Comparison of ENCODE assay signal across 24 cellular contexts in genomic region chr6:73667798-73668197, GRCh38. TPM values are rescaled to one million over a fixed set of nuclear protein-coding genes. Genes with fewer than 3 reads are reported as not detected.
A peak's percentile ranks its signal among the peaks of the same experiment; 100 is the strongest.
DNase-seq lines count a peak whose midpoint lies in the region; ATAC-seq, FAIRE-seq and TF ChIP-seq lines count a peak whose summit lies in the region.
"Had no signal": no experiment of that assay in that cellular context is flagged by ENCODE, and none has a peak within 500 bp of the region (broad histone marks: within the 10 kb centered on the region; RNA-seq: fewer than 3 reads in every experiment).

No MANE protein-coding gene starts in this region.

- H3K4me1 Mint-ChIP-seq in activated T-cell treated with anti-CD3 and anti-CD28 coated beads, Interleukin-2, amount 50 U/mL, for 72 hours (ENCODE audit: low read depth): peaks cover 27% of the 10 kb centered on the region
- peaks cover 35% of the 10 kb centered on the region for H3K4me1 Mint-ChIP-seq in activated T-helper 2 cell treated with anti-CD3 and anti-CD28 coated beads, Interferon-gamma antibody, Interleukin-2, Interleukin-4, amounts not matched to agents 10 μg/mL and 5 μg/mL and 100 μg/mL, durations not matched to agents 14 hours and 24 hours and 36 hours (ENCODE audit: low read depth)
- H3K4me1 Mint-ChIP-seq in stimulated activated naive CD8-positive, alpha-beta T cell treated with anti-CD3 and anti-CD28 coated beads, Interleukin-15, amount 100 ng/mL, for 72 hours: peaks cover 17% of the 10 kb centered on the region
- H3K4me1 Mint-ChIP-seq: CD8-positive, alpha-beta memory T cell; GM23338 had no signal

- H3K9me3 Mint-ChIP-seq in activated T-cell treated with anti-CD3 and anti-CD28 coated beads, Interleukin-2, amount 50 U/mL, for 72 hours: no peaks in the 10 kb centered on the region
- H3K9me3 Mint-ChIP-seq in activated T-helper 2 cell treated with anti-CD3 and anti-CD28 coated beads, Interferon-gamma antibody, Interleukin-2, Interleukin-4, amounts not matched to agents 10 μg/mL and 5 μg/mL and 100 μg/mL, durations not matched to agents 14 hours and 24 hours and 36 hours: no peaks in the 10 kb centered on the region
- no peaks in the 10 kb centered on the region for H3K9me3 Mint-ChIP-seq in stimulated activated naive CD8-positive, alpha-beta T cell treated with anti-CD3 and anti-CD28 coated beads, Interleukin-15, amount 100 ng/mL, for 72 hours
- H3K9me3 Mint-ChIP-seq: CD8-positive, alpha-beta memory T cell; GM23338 had no signal

- peaks cover 35% of the 10 kb centered on the region for H3K27me3 Mint-ChIP-seq in activated T-cell treated with anti-CD3 and anti-CD28 coated beads, Interleukin-2, amount 50 U/mL, for 72 hours (ENCODE audit: low read depth)
- H3K27me3 Mint-ChIP-seq in activated T-helper 2 cell treated with anti-CD3 and anti-CD28 coated beads, Interferon-gamma antibody, Interleukin-2, Interleukin-4, amounts not matched to agents 10 μg/mL and 5 μg/mL and 100 μg/mL, durations not matched to agents 14 hours and 24 hours and 36 hours (ENCODE audit: low read depth): peaks cover 14% of the 10 kb centered on the region
- peaks cover 32% of the 10 kb centered on the region for H3K27me3 Mint-ChIP-seq in stimulated activated naive CD8-positive, alpha-beta T cell treated with anti-CD3 and anti-CD28 coated beads, Interleukin-15, amount 100 ng/mL, for 72 hours

- intact Hi-C loops in activated T-helper 2 cell treated with anti-CD3 and anti-CD28 coated beads, Interferon-gamma antibody, Interleukin-2, Interleukin-4, amounts not matched to agents 10 μg/mL and 5 μg/mL and 100 μg/mL, durations not matched to agents 14 hours and 24 hours and 36 hours (cut with micrococcal nuclease): loop anchor here (5.0 kb wide), 2 partner anchors 35 to 135 kb away; no protein-coding TSS in a partner anchor

- no peak for DNase-seq in activated T-cell treated with anti-CD3 and anti-CD28 coated beads, Interleukin-2, amount 50 U/mL, for 72 hours
- DNase-seq in activated T-cell treated with anti-CD3 and anti-CD28 coated beads, Interleukin-2, amount 50 U/mL, for 48 hours: no peak
- DNase-seq in activated T-helper 2 cell treated with anti-CD3 and anti-CD28 coated beads, Interferon-gamma antibody, Interleukin-2, Interleukin-4, amounts not matched to agents 10 μg/mL and 5 μg/mL and 100 μg/mL, durations not matched to agents 14 hours and 24 hours and 36 hours (ENCODE audit: low spot score): no peak
- no peak for DNase-seq in stimulated activated naive CD8-positive, alpha-beta T cell treated with anti-CD3 and anti-CD28 coated beads, Interleukin-15, amount 100 ng/mL, for 72 hours
- DNase-seq in NCI-H1092 treated with DMSO at 0.1 percent for 48 hours (lab: John Stamatoyannopoulos, UW) (no peak), D721Med (ENCODE audit: insufficient read length, low spot score) (no peak)
- DNase-seq: Calu3; CD8-positive, alpha-beta memory T cell; HCEC 1CT; MG63; NCI-H1436; NCI-H187 treated with DMSO at 0.1 percent for 48 hours; NCI-H226; NCI-H510A treated with DMSO at 0.1 percent for 48 hours; NCI-H748 treated with DMSO at 0.1 percent for 48 hours; SHP77 treated with DMSO at 0.1 percent for 48 hours had no signal

- peak; percentile 67 to 68 for ATAC-seq in activated T-cell treated with anti-CD3 and anti-CD28 coated beads, Interleukin-2, amount 50 U/mL, for 72 hours (replicated peaks in 1 of 2)
- ATAC-seq in HG02870 (IDR thresholded peaks at IDR 0.05; ENCODE audit: unreplicated experiment) (peak; percentile 49), GM18498 (IDR thresholded peaks at IDR 0.05; ENCODE audit: unreplicated experiment) (no peak)
- ATAC-seq in stimulated activated naive CD8-positive, alpha-beta T cell treated with anti-CD3 and anti-CD28 coated beads, Interleukin-15, amount 100 ng/mL, for 72 hours: peak; percentile 73
- ATAC-seq: GM23338, HepG2, K562 had no signal

- no peak overlapping the region for H3K27ac Mint-ChIP-seq in activated T-cell treated with anti-CD3 and anti-CD28 coated beads, Interleukin-2, amount 50 U/mL, for 72 hours
- H3K27ac Mint-ChIP-seq in activated T-helper 2 cell treated with anti-CD3 and anti-CD28 coated beads, Interferon-gamma antibody, Interleukin-2, Interleukin-4, amounts not matched to agents 10 μg/mL and 5 μg/mL and 100 μg/mL, durations not matched to agents 14 hours and 24 hours and 36 hours: peak overlapping the region; percentile 7
- H3K27ac Mint-ChIP-seq in stimulated activated naive CD8-positive, alpha-beta T cell treated with anti-CD3 and anti-CD28 coated beads, Interleukin-15, amount 100 ng/mL, for 72 hours: no peak overlapping the region
- H3K27ac Mint-ChIP-seq: GM23338 had no signal

- TF ChIP-seq CTCF in D721Med (IDR thresholded peaks at IDR 0.05; ENCODE audit: insufficient read depth, missing control alignments): no peak

- no peak for FAIRE-seq in D721Med (lab: Jason Lieb, UNC)
- FAIRE-seq: A204.1, G401.6, HepG2, K562 had no signal

- H3K4me3 Mint-ChIP-seq in activated T-cell treated with anti-CD3 and anti-CD28 coated beads, Interleukin-2, amount 50 U/mL, for 72 hours: no peak overlapping the region
- H3K4me3 Mint-ChIP-seq in activated T-helper 2 cell treated with anti-CD3 and anti-CD28 coated beads, Interferon-gamma antibody, Interleukin-2, Interleukin-4, amounts not matched to agents 10 μg/mL and 5 μg/mL and 100 μg/mL, durations not matched to agents 14 hours and 24 hours and 36 hours (ENCODE audit: low read depth): no peak overlapping the region
- no peak overlapping the region for H3K4me3 Mint-ChIP-seq in stimulated activated naive CD8-positive, alpha-beta T cell treated with anti-CD3 and anti-CD28 coated beads, Interleukin-15, amount 100 ng/mL, for 72 hours
- H3K4me3 Mint-ChIP-seq: CD8-positive, alpha-beta memory T cell; GM23338 had no signal

- no peaks in the 10 kb centered on the region for H3K36me3 Mint-ChIP-seq in activated T-cell treated with anti-CD3 and anti-CD28 coated beads, Interleukin-2, amount 50 U/mL, for 72 hours (ENCODE audit: insufficient read depth in 2 of 2)
- no peaks in the 10 kb centered on the region for H3K36me3 Mint-ChIP-seq in activated T-helper 2 cell treated with anti-CD3 and anti-CD28 coated beads, Interferon-gamma antibody, Interleukin-2, Interleukin-4, amounts not matched to agents 10 μg/mL and 5 μg/mL and 100 μg/mL, durations not matched to agents 14 hours and 24 hours and 36 hours (ENCODE audit: low read depth)
- H3K36me3 Mint-ChIP-seq: CD8-positive, alpha-beta memory T cell had no signal

RNA-seq across cellular contexts. Expression of gene SLC17A5, which starts 14.0 kb away (rescaled TPM):
- 1 to 10 TPM; 3.2 to 4.7 TPM for total RNA-seq in activated T-cell treated with anti-CD3 and anti-CD28 coated beads, Interleukin-2, amount 50 U/mL, for 72 hours
- total RNA-seq in activated T-helper 2 cell treated with anti-CD3 and anti-CD28 coated beads, Interferon-gamma antibody, Interleukin-2, Interleukin-4, amounts not matched to agents 10 μg/mL and 5 μg/mL and 100 μg/mL, durations not matched to agents 14 hours and 24 hours and 36 hours: 5.8 and 6.7 TPM in 2 replicates

RNA-seq across cellular contexts. Expression of gene CD109, which starts 28.2 kb away (rescaled TPM):
- total RNA-seq in activated T-cell treated with anti-CD3 and anti-CD28 coated beads, Interleukin-2, amount 50 U/mL, for 72 hours: 10 to 100 TPM; 14.9 to 21.6 TPM
- total RNA-seq in activated T-helper 2 cell treated with anti-CD3 and anti-CD28 coated beads, Interferon-gamma antibody, Interleukin-2, Interleukin-4, amounts not matched to agents 10 μg/mL and 5 μg/mL and 100 μg/mL, durations not matched to agents 14 hours and 24 hours and 36 hours: 24.4 and 26.1 TPM in 2 replicates
- total RNA-seq: HT-29 had no signal
